In genomic region chr9:122102156-122102555, GRCh38 we compare ENCODE assay signal across 31 cellular contexts. TPM values are rescaled to one million over a fixed set of nuclear protein-coding genes. Genes with fewer than 3 reads are reported as not detected.
"Had no signal": no experiment of that assay in that cellular context is flagged by ENCODE, and none has a peak within 500 bp of the region (broad histone marks: within the 10 kb centered on the region; RNA-seq: fewer than 3 reads in every experiment).

No MANE protein-coding gene starts in this region.

- H3K27ac ChIP-seq: pancreas, prostate gland, right atrium auricular region, right lobe of liver, skin epidermis, spleen, stomach, thoracic aorta, thyroid gland, tibial nerve, upper lobe of left lung, uterus had no signal

- H3K4me3 ChIP-seq: pancreas, prostate gland, right atrium auricular region, right lobe of liver, skin epidermis, smooth muscle cell, spleen, stomach, thoracic aorta, thyroid gland, tibial nerve, upper lobe of left lung, uterus had no signal

- H3K4me3 Mint-ChIP-seq: naive thymus-derived CD4-positive, alpha-beta T cell; natural killer cell; nephron; stimulated activated naive B cell treated with anti-CD40 and anti-IgM and Interleukin-4, amounts not matched to agents 10 μg/mL and 1 μg/mL and 100 μg/mL, for 72 hours; stimulated activated naive CD8-positive, alpha-beta T cell treated with anti-CD3 and anti-CD28 coated beads, Interleukin-15, Interleukin-2, amounts not matched to agents 100 ng/mL and 50 ng/mL, for 24 hours had no signal

- H3K27me3 ChIP-seq: pancreas, right atrium auricular region, right lobe of liver, stomach, thyroid gland, tibial nerve, upper lobe of left lung, uterus had no signal

- H3K9me3 ChIP-seq: pancreas, prostate gland, right lobe of liver, thoracic aorta, thyroid gland, upper lobe of left lung, uterus had no signal

- H3K36me3 ChIP-seq: pancreas, prostate gland, right atrium auricular region, right lobe of liver, spleen, stomach, thoracic aorta, thyroid gland, tibial nerve, upper lobe of left lung, uterus had no signal

- H3K36me3 Mint-ChIP-seq: natural killer cell had no signal

- ATAC-seq: naive thymus-derived CD4-positive, alpha-beta T cell; natural killer cell; pancreas; right lobe of liver; stimulated activated naive B cell treated with anti-CD40 and anti-IgM and Interleukin-4, amounts not matched to agents 10 μg/mL and 1 μg/mL and 100 μg/mL, for 72 hours had no signal

- H3K27ac Mint-ChIP-seq: natural killer cell; nephron; stimulated activated naive B cell treated with anti-CD40 and anti-IgM and Interleukin-4, amounts not matched to agents 10 μg/mL and 1 μg/mL and 100 μg/mL, for 72 hours; stimulated activated naive CD8-positive, alpha-beta T cell treated with anti-CD3 and anti-CD28 coated beads, Interleukin-15, Interleukin-2, amounts not matched to agents 100 ng/mL and 50 ng/mL, for 24 hours had no signal

- H3K4me1 ChIP-seq: pancreas, prostate gland, right lobe of liver, thyroid gland, uterus had no signal

- H3K4me2 ChIP-seq: smooth muscle cell had no signal

- DNase-seq: naive thymus-derived CD4-positive, alpha-beta T cell; natural killer cell; occipital lobe; pancreas; retina; right lobe of liver; spleen; stimulated activated CD4-positive, alpha-beta T cell treated with anti-CD3 and anti-CD28 coated beads, Interleukin-12 subunit alpha, Interleukin-12 subunit beta, amount 100 ng/mL, for 4 hours; stimulated activated CD4-positive, alpha-beta T cell treated with anti-CD3 and anti-CD28 coated beads, Interleukin-1b, Interleukin-23, amount 100 ng/mL, for 48 hours; stimulated activated CD4-positive, alpha-beta T cell treated with anti-CD3 and anti-CD28 coated beads, Interleukin-4, amount 100 ng/mL, for 1 hour; stimulated activated CD4-positive, alpha-beta T cell treated with anti-CD3 and anti-CD28 coated beads, Interleukin-4, amount 100 ng/mL, for 4 hours; stimulated activated CD8-positive, alpha-beta memory T cell treated with anti-CD3 and anti-CD28 coated beads, Interleukin-4, amount 100 ng/mL, for 48 hours; stimulated activated naive B cell treated with anti-CD40 and anti-IgM and Interleukin-4, amounts not matched to agents 10 μg/mL and 1 μg/mL and 100 μg/mL, for 72 hours; stimulated activated naive CD4-positive, alpha-beta T cell treated with Interleukin-2 at 50 U/mL for 16 hours; stomach; thyroid gland; trophoblast cell; upper lobe of left lung; uterus had no signal

RNA-seq across cellular contexts. Expression of gene MORN5, which starts 57.6 kb away (rescaled TPM):
- total RNA-seq: naive thymus-derived CD4-positive, alpha-beta T cell; natural killer cell; osteocyte; pulmonary artery endothelial cell; right atrium auricular region; right lobe of liver; smooth muscle cell; subcutaneous adipose tissue; thoracic aorta; thyroid gland had no signal
- polyA plus RNA-seq: naive thymus-derived CD4-positive, alpha-beta T cell; neural cell; smooth muscle cell; spleen had no signal
